Comparison of ENCODE assay signal across 15 cellular contexts in genomic region chr3:12829886-12830784, GRCh38. TPM values are rescaled to one million over a fixed set of nuclear protein-coding genes. Genes with fewer than 3 reads are reported as not detected.
DNase-seq lines count a peak whose midpoint lies in the region; ATAC-seq, FAIRE-seq and TF ChIP-seq lines count a peak whose summit lies in the region.
"Had no signal": no experiment of that assay in that cellular context is flagged by ENCODE, and none has a peak within 500 bp of the region (broad histone marks: within the 10 kb centered on the region; RNA-seq: fewer than 3 reads in every experiment).

No MANE protein-coding gene starts in this region.

- TF ChIP-seq CTCF in A549 (IDR thresholded peaks at IDR 0.05) (0 out of 3 replicates have a peak, but pooled peaks have one; percentile 11), GM12878 (IDR thresholded peaks at IDR 0.05 in 2 of 3, conservative IDR thresholded peaks at IDR 0.05 in 1 of 3; ENCODE audit: control insufficient read depth in 2 of 3, extremely low read depth in 1 of 3, insufficient read depth in 1 of 3, low read depth in 3 of 3, low read length in 3 of 3) (0 out of 6 replicates have a peak, but pooled peaks of 1 of the 3 experiments have one; percentile 0), HepG2 (CRISPR knock-in tag; IDR thresholded peaks at IDR 0.05) (no peak; the same call in 1 of the 2 replicates)

- FAIRE-seq in A549 (lab: Jason Lieb, UNC) (no peak), GM12878 (lab: Jason Lieb, UNC) (no peak), HepG2 (lab: Jason Lieb, UNC) (no peak)

- CTCF ChIA-PET in A549 (lab: Yijun Ruan, JAX), result interaction anchor here (0.9 to 5.5 kb wide), 12 partner anchors 8 to 124 kb away, joined by 3 to 47 read pairs (median 4); partner anchors contain the start of gene RPL32
- CTCF ChIA-PET in GM12878 (lab: Yijun Ruan, JAX), result interaction anchor here (1.0 to 1.3 kb wide), 2 partner anchors 12 to 61 kb away, joined by 3 to 4 read pairs; no protein-coding TSS in a partner anchor
- CTCF ChIA-PET in HepG2 (lab: Yijun Ruan, JAX; ENCODE audit: low intra/inter-chr PET ratio, low total read pairs), result no interaction called here

- ATAC-seq in A549 (peak; percentile 37 to 67), GM12878 (peak; percentile 5; the same call in 2 of the 3 replicates), HepG2 (peak; percentile 37), GM18498 (IDR thresholded peaks at IDR 0.05; ENCODE audit: unreplicated experiment) (no peak)

- in situ Hi-C loops in GM12878 (cut with MboI) (no loop called here), HepG2 (cut with HindIII; ENCODE audit: extremely low pct_ligation_motif_present, low pct_unique_long_range_greater_than_20kb) (no loop called here)

- intact Hi-C loops in GM12878 (cut with micrococcal nuclease; ENCODE audit: unreplicated experiment), result no loop called here
- intact Hi-C loops in HepG2 (cut with micrococcal nuclease; ENCODE audit: unreplicated experiment), result no loop called here

- H4K20me1 ChIP-seq in GM12878 (ENCODE audit: control insufficient read depth, insufficient read depth) (no peaks in the 10 kb centered on the region; the same call in 1 of the 2 replicates), HepG2 (ENCODE audit: insufficient read depth, low read length) (no peaks in the 10 kb centered on the region; the same call in none of the 2 replicates)

- WGBS in A549 (ENCODE audit: missing lambda C conversion rate), result 59% methylated on average over 16 of the region's 17 CpGs
- 93% methylated on average over 17 of the region's 17 CpGs for WGBS in GM12878 (ENCODE audit: insufficient coverage, insufficient replicate concordance, low lambda C conversion rate, missing lambda C conversion rate)
- 91% methylated on average over 15 of the region's 17 CpGs for WGBS in HepG2 (ENCODE audit: low lambda C conversion rate)

- H3K4me3 ChIP-seq in A549 (no peak overlapping the region), H7 (ENCODE audit: insufficient read depth, low read depth, low read length) (no peak overlapping the region), GM12878 (no peak overlapping the region), HepG2 (replicated peaks in 1 of 3; ENCODE audit: insufficient read depth in 1 of 3, low read depth in 2 of 3, low read length in 3 of 3) (no peak overlapping the region)
- H3K4me3 ChIP-seq: colonic mucosa, SK-N-MC had no signal

- TF ChIP-seq EP300 in A549 (IDR thresholded peaks at IDR 0.05) (no peak), GM12878 (IDR thresholded peaks at IDR 0.05; ENCODE audit: borderline replicate concordance in 1 of 2, control insufficient read depth in 1 of 2, low read depth in 2 of 2, low read length in 2 of 2) (no peak), HepG2 (IDR thresholded peaks at IDR 0.05; ENCODE audit: low read depth in 2 of 2, low read length in 2 of 2) (no peak), HepG2 (CRISPR knock-in tag; IDR thresholded peaks at IDR 0.05; ENCODE audit: borderline replicate concordance) (no peak)

- H3K4me2 ChIP-seq in A549 (peak overlapping the region; percentile 27), GM12878 (ENCODE audit: control insufficient read depth, insufficient read depth) (no peak overlapping the region), HepG2 (ENCODE audit: low read depth, low read length) (no peak overlapping the region)

- POLR2A ChIA-PET in A549 (lab: Yijun Ruan, JAX) (interaction anchor here (1.7 kb wide), 1 partner anchor 11 kb away, joined by 12 read pairs; the partner anchor contains the start of gene RPL32), GM12878 (lab: Charles Lee) (no interaction called here), HepG2 (lab: Yijun Ruan, JAX) (interaction anchor here (1.9 kb wide), 1 partner anchor 11 kb away, joined by 6 read pairs; the partner anchor contains the start of gene RPL32)

- H3K27me3 ChIP-seq in H7 (ENCODE audit: control insufficient read depth, insufficient read depth, low read length), result no peaks in the 10 kb centered on the region
- H3K27me3 ChIP-seq in GM12878 (replicated peaks in 1 of 2; ENCODE audit: control insufficient read depth in 2 of 2, insufficient read depth in 2 of 2, low read length in 1 of 2), result no peaks in the 10 kb centered on the region
- no peaks in the 10 kb centered on the region; a peak in 1 of 5 replicates for H3K27me3 ChIP-seq in HepG2 (ENCODE audit: control insufficient read depth in 1 of 2, insufficient read depth in 2 of 2, low read length in 2 of 2)
- H3K27me3 ChIP-seq: colonic mucosa had no signal

- RAD21 ChIA-PET in GM12878 (lab: Charles Lee; ENCODE audit: unreplicated experiment), result no interaction called here

- DNase-seq in A549 (ENCODE audit: low read depth in 1 of 2, low spot score in 1 of 2) (peak in 1 of 2 experiments; percentile 33), H7 (peak; percentile 59), GM12878 (ENCODE audit: low read depth, low spot score) (no peak), HepG2 (ENCODE audit: low spot score) (no peak), NCI-H774 (lab: John Stamatoyannopoulos, UW) (no peak), cerebellar cortex (ENCODE audit: low spot score) (no peak)
- no peak for DNase-seq in activated CD4-positive, alpha-beta T cell treated with anti-CD3 and anti-CD28 coated beads, Interleukin-2, amount 50 U/mL, for 4 hours
- DNase-seq: activated CD4-positive, alpha-beta T cell treated with anti-CD3 and anti-CD28 coated beads for 1 hour; activated naive CD4-positive, alpha-beta T cell treated with anti-CD3 and anti-CD28 coated beads, Interleukin-2, amount 10 ng/mL, durations not matched to agents 7 days and 5 days; colonic mucosa; foreskin melanocyte; NCI-H748 treated with DMSO at 0.1 percent for 48 hours had no signal

- no peak for TF ChIP-seq POLR2A in A549 (IDR thresholded peaks at IDR 0.05; ENCODE audit: low read length)
- no peak for TF ChIP-seq POLR2A in GM12878 (IDR thresholded peaks at IDR 0.05; ENCODE audit: low read depth, low read length)
- no peak; a peak in 1 of 4 replicates for TF ChIP-seq POLR2A in HepG2 (IDR thresholded peaks at IDR 0.05; ENCODE audit: insufficient read depth in 1 of 2, low read depth in 2 of 2, low read length in 2 of 2)

- peaks cover 24% of the 10 kb centered on the region for H3K4me1 ChIP-seq in A549
- no peaks in the 10 kb centered on the region for H3K4me1 ChIP-seq in GM12878 (ENCODE audit: control insufficient read depth, insufficient read depth, low read length)
- H3K4me1 ChIP-seq in HepG2 (ENCODE audit: insufficient read depth, low read length), result peaks cover 13% of the 10 kb centered on the region; the same call in 1 of the 2 replicates
- H3K4me1 ChIP-seq: colonic mucosa had no signal

- TF ChIP-seq RAD21 in A549 (conservative IDR thresholded peaks at IDR 0.05 in 1 of 2, IDR thresholded peaks at IDR 0.05 in 1 of 2) (peak in 1 of 2 experiments; percentile 33; a peak in 2 of 5 replicates), GM12878 (IDR thresholded peaks at IDR 0.05; ENCODE audit: insufficient read depth, low read depth, low read length) (no peak), HepG2 (CRISPR knock-in tag; IDR thresholded peaks at IDR 0.05) (no peak)

- H3K9ac ChIP-seq in GM12878 (ENCODE audit: control insufficient read depth, insufficient read depth, low read length), result no peak overlapping the region
- H3K9ac ChIP-seq in HepG2 (ENCODE audit: insufficient read depth, low read depth, low read length), result no peak overlapping the region

- BruUV-seq in GM12878 (replicated peaks; lab: Mats Ljungman, UMichigan) (no TSS peak), HepG2 (replicated peaks; lab: Mats Ljungman, UMichigan) (no TSS peak)

- H3K79me2 ChIP-seq in GM12878 (ENCODE audit: control insufficient read depth, insufficient read depth, low read length), result no peaks in the 10 kb centered on the region
- H3K79me2 ChIP-seq in HepG2 (ENCODE audit: insufficient read depth, low read length), result no peaks in the 10 kb centered on the region

- H3K36me3 ChIP-seq in H7 (replicated peaks; ENCODE audit: control insufficient read depth, insufficient read depth, low read length) (peaks cover 18% of the 10 kb centered on the region), GM12878 (ENCODE audit: control insufficient read depth in 2 of 2, insufficient read depth in 2 of 2, low read length in 1 of 2) (peaks cover 23 to 25% of the 10 kb centered on the region in 2 experiments), HepG2 (replicated peaks in 1 of 2; ENCODE audit: control insufficient read depth in 1 of 2, insufficient read depth in 2 of 2, low read length in 2 of 2) (peaks cover 13 to 35% of the 10 kb centered on the region in 2 experiments)

- H3K9me3 ChIP-seq in A549 (no peaks in the 10 kb centered on the region), GM12878 (replicated peaks; ENCODE audit: control insufficient read depth, insufficient read depth, low read length) (no peaks in the 10 kb centered on the region), HepG2 (ENCODE audit: low read length) (no peaks in the 10 kb centered on the region)
- H3K9me3 ChIP-seq: colonic mucosa had no signal

- SMC1A ChIA-PET in GM12878 (lab: Charles Lee; ENCODE audit: uncharacterized antibody, unreplicated experiment), result interaction anchor here (0.6 kb wide), 1 partner anchor 114 kb away, joined by 3 read pairs; no protein-coding TSS in a partner anchor

- H3K27ac ChIP-seq in A549 (peak overlapping the region in 1 of 2 experiments; percentile 9; a peak in 1 of 6 replicates), GM12878 (ENCODE audit: control insufficient read depth, insufficient read depth) (no peak overlapping the region), HepG2 (ENCODE audit: extremely low read length, insufficient read depth, low read length) (no peak overlapping the region)
- H3K27ac ChIP-seq: C4-2B, colonic mucosa, SK-N-MC had no signal

- H2AFZ ChIP-seq in GM12878 (ENCODE audit: control insufficient read depth, low read depth, low read length), result no peak overlapping the region
- no peak overlapping the region for H2AFZ ChIP-seq in HepG2 (ENCODE audit: low read length)

RNA-seq across cellular contexts. Expression of gene RPL32, which starts 11.2 kb away (rescaled TPM):
- polyA plus RNA-seq in A549 (2011; rRNA removed) (2,852 and 3,429 TPM in 2 replicates), A549 (2017; fragmentation: RNase III; extraction: RNeasy Plus Mini Kit Qiagen cat#74134 plus additional on column Dnase treatment) (2,144 to 2,316 TPM (median 2,167 TPM) in 3 replicates), GM12878 (2011; rRNA removed) (3,443 and 3,447 TPM in 2 replicates), GM12878 (2014; fragmentation: Illumina TruSeq; extraction: Trizol) (5,147 and 5,597 TPM in 2 replicates), GM12878 (2014; fragmentation: Nextera tagmentation; extraction: Ambion mirVana) (1,000 to 10,000 TPM; 3,252 to 3,662 TPM), GM12878 (2014; rRNA removed) (4,075 and 4,194 TPM in 2 replicates), GM12878 (2016; fragmentation: Nextera tagmentation; extraction: Ambion mirVana) (1,000 to 10,000 TPM; 1,533 to 1,667 TPM), HepG2 (2011; rRNA removed) (2,268 and 2,401 TPM in 2 replicates)
- polyA plus RNA-seq in A549 (2012; cell fraction: cytosol; rRNA removed), result 2,068 and 2,204 TPM in 2 replicates
- 454 and 476 TPM in 2 replicates for polyA plus RNA-seq in A549 (2012; cell fraction: nucleus; rRNA removed)
- 916 and 1,159 TPM in 2 replicates for polyA minus RNA-seq in A549 (2011; rRNA and poly(A)+ RNA removed)
- total RNA-seq in H7 (2014; rRNA removed; shearing (Covaris generic)), result 2,054 and 2,130 TPM in 2 replicates
- 220 and 242 TPM in 2 replicates for total RNA-seq in GM12878 (2013; cell fraction: nucleolus; rRNA removed)
- total RNA-seq in GM12878 (2014; rRNA removed) (2,707 and 2,818 TPM in 2 replicates), GM12878 (2014; rRNA removed; fragmentation: Illumina TruSeq; extraction: Trizol) (3,926 and 3,952 TPM in 2 replicates), GM12878 (2021) (2,298 and 2,376 TPM in 2 replicates), HepG2 (2016; rRNA removed; fragmentation: Illumina TruSeq; extraction: Trizol) (1,781 and 2,179 TPM in 2 replicates)
- polyA plus RNA-seq in GM12878 (2011; ENCODE audit: low read depth), result 3,831 TPM
- 2,094 and 3,074 TPM in 2 replicates for polyA plus RNA-seq in GM12878 (2011; cell fraction: cytosol; rRNA removed)
- 755 and 1,231 TPM in 2 replicates for polyA plus RNA-seq in GM12878 (2011; cell fraction: nucleus; rRNA removed)
- 5,378 and 5,555 TPM in 2 replicates for polyA plus RNA-seq in GM12878 (2012)
- polyA minus RNA-seq in GM12878 (2011; rRNA and poly(A)+ RNA removed), result 1,701 and 1,707 TPM in 2 replicates
- polyA minus RNA-seq in GM12878 (2011; cell fraction: cytosol; rRNA and poly(A)+ RNA removed), result 779 and 848 TPM in 2 replicates
- polyA minus RNA-seq in GM12878 (2011; cell fraction: nucleus; rRNA and poly(A)+ RNA removed), result 190 and 283 TPM in 2 replicates
- 3,269 and 3,354 TPM in 2 replicates for total RNA-seq in HepG2 (2016; cell fraction: cytosol; rRNA removed; fragmentation: Illumina TruSeq; extraction: Trizol; ENCODE audit: low read depth)
- total RNA-seq in HepG2 (2016; cell fraction: insoluble cytoplasmic fraction; rRNA removed; fragmentation: Illumina TruSeq; extraction: Trizol), result 1,702 and 2,262 TPM in 2 replicates
- total RNA-seq in HepG2 (2016; cell fraction: membrane; rRNA removed; fragmentation: Illumina TruSeq; extraction: Trizol), result 4,253 and 4,526 TPM in 2 replicates
- 560 and 609 TPM in 2 replicates for total RNA-seq in HepG2 (2016; cell fraction: nucleus; rRNA removed; fragmentation: Illumina TruSeq; extraction: Trizol)
- polyA plus RNA-seq in HepG2 (2011; cell fraction: cytosol; rRNA removed), result 1,778 and 1,795 TPM in 2 replicates
- 459 and 538 TPM in 2 replicates for polyA plus RNA-seq in HepG2 (2011; cell fraction: nucleus; rRNA removed)
- polyA plus RNA-seq in HepG2 (2012), result 2,727 and 3,505 TPM in 2 replicates
- polyA plus RNA-seq in HepG2 (2016; cell fraction: cytosol; fragmentation: Illumina TruSeq; extraction: Trizol; ENCODE audit: low read depth), result 4,453 and 4,819 TPM in 2 replicates
- polyA plus RNA-seq in HepG2 (2016; cell fraction: insoluble cytoplasmic fraction; fragmentation: Illumina TruSeq; extraction: Trizol; ENCODE audit: low read depth), result 2,446 and 2,535 TPM in 2 replicates
- polyA plus RNA-seq in HepG2 (2016; cell fraction: membrane; fragmentation: Illumina TruSeq; extraction: Trizol; ENCODE audit: low read depth), result 4,866 and 4,953 TPM in 2 replicates
- polyA plus RNA-seq in HepG2 (2016; cell fraction: nucleus; fragmentation: Illumina TruSeq; extraction: Trizol; ENCODE audit: insufficient read depth, low read depth), result 1,119 and 1,145 TPM in 2 replicates
- polyA minus RNA-seq in HepG2 (2011; rRNA and poly(A)+ RNA removed; ENCODE audit: low replicate concordance), result 371 and 1,174 TPM in 2 replicates
- polyA minus RNA-seq in HepG2 (2011; cell fraction: cytosol; rRNA and poly(A)+ RNA removed), result 694 and 812 TPM in 2 replicates
- polyA minus RNA-seq in HepG2 (2011; cell fraction: nucleus; rRNA and poly(A)+ RNA removed), result 216 and 257 TPM in 2 replicates

RNA-seq across cellular contexts. Expression of gene CAND2, which starts 33.7 kb away (rescaled TPM):
- polyA plus RNA-seq in A549 (2011; rRNA removed) (0.72 and 0.91 TPM in 2 replicates), A549 (2017; fragmentation: RNase III; extraction: RNeasy Plus Mini Kit Qiagen cat#74134 plus additional on column Dnase treatment) (0.67 to 1.0 TPM (median 0.84 TPM) in 3 replicates), GM12878 (2011; rRNA removed) (0.03 and 0.10 TPM in 2 replicates), GM12878 (2014; fragmentation: Illumina TruSeq; extraction: Trizol) (0.06 and 0.40 TPM in 2 replicates), GM12878 (2014; fragmentation: Nextera tagmentation; extraction: Ambion mirVana) (under 1 TPM; 0.03 to 0.11 TPM), GM12878 (2014; rRNA removed) (0.61 and 0.82 TPM in 2 replicates), GM12878 (2016; fragmentation: Nextera tagmentation; extraction: Ambion mirVana) (1 to 10 TPM in 1 of 2 experiments, under 1 TPM in 1; 0.64 to 1.0 TPM), HepG2 (2011; rRNA removed) (0.01 and 0.09 TPM in 2 replicates)
- polyA plus RNA-seq in A549 (2012; cell fraction: cytosol; rRNA removed), result 0.79 and 1.1 TPM in 2 replicates
- 2.3 and 3.1 TPM in 2 replicates for polyA plus RNA-seq in A549 (2012; cell fraction: nucleus; rRNA removed)
- polyA minus RNA-seq in A549 (2011; rRNA and poly(A)+ RNA removed), result 1.4 and 4.9 TPM in 2 replicates
- 16.7 and 17.4 TPM in 2 replicates for total RNA-seq in H7 (2014; rRNA removed; shearing (Covaris generic))
- 0.46 and 1.2 TPM in 2 replicates for total RNA-seq in GM12878 (2013; cell fraction: nucleolus; rRNA removed)
- total RNA-seq in GM12878 (2014; rRNA removed) (0.73 and 0.82 TPM in 2 replicates), GM12878 (2014; rRNA removed; fragmentation: Illumina TruSeq; extraction: Trizol) (0.36 and 0.37 TPM in 2 replicates), GM12878 (2021) (1.6 and 1.9 TPM in 2 replicates), HepG2 (2016; rRNA removed; fragmentation: Illumina TruSeq; extraction: Trizol) (not detected in 2 replicates)
- 0.14 TPM for polyA plus RNA-seq in GM12878 (2011; ENCODE audit: low read depth)
- 0.04 and 0.07 TPM in 2 replicates for polyA plus RNA-seq in GM12878 (2011; cell fraction: cytosol; rRNA removed)
- 0.15 and 0.41 TPM in 2 replicates for polyA plus RNA-seq in GM12878 (2011; cell fraction: nucleus; rRNA removed)
- 0.24 and 0.32 TPM in 2 replicates for polyA plus RNA-seq in GM12878 (2012)
- polyA minus RNA-seq in GM12878 (2011; rRNA and poly(A)+ RNA removed), result 0.10 TPM in 1 of 2 replicates, not detected in the other
- polyA minus RNA-seq in GM12878 (2011; cell fraction: cytosol; rRNA and poly(A)+ RNA removed), result not detected in 2 replicates
- polyA minus RNA-seq in GM12878 (2011; cell fraction: nucleus; rRNA and poly(A)+ RNA removed), result not detected in 2 replicates
- total RNA-seq in HepG2 (2016; cell fraction: cytosol; rRNA removed; fragmentation: Illumina TruSeq; extraction: Trizol; ENCODE audit: low read depth), result not detected in 2 replicates
- total RNA-seq in HepG2 (2016; cell fraction: insoluble cytoplasmic fraction; rRNA removed; fragmentation: Illumina TruSeq; extraction: Trizol), result not detected in 2 replicates
- total RNA-seq in HepG2 (2016; cell fraction: membrane; rRNA removed; fragmentation: Illumina TruSeq; extraction: Trizol), result not detected in 2 replicates
- not detected in 2 replicates for total RNA-seq in HepG2 (2016; cell fraction: nucleus; rRNA removed; fragmentation: Illumina TruSeq; extraction: Trizol)
- 0.03 TPM in 1 of 2 replicates, not detected in the other for polyA plus RNA-seq in HepG2 (2011; cell fraction: cytosol; rRNA removed)
- polyA plus RNA-seq in HepG2 (2011; cell fraction: nucleus; rRNA removed), result 0.05 and 0.12 TPM in 2 replicates
- polyA plus RNA-seq in HepG2 (2012), result 0.07 and 0.13 TPM in 2 replicates
- not detected in 2 replicates for polyA plus RNA-seq in HepG2 (2016; cell fraction: cytosol; fragmentation: Illumina TruSeq; extraction: Trizol; ENCODE audit: low read depth)
- not detected in 2 replicates for polyA plus RNA-seq in HepG2 (2016; cell fraction: insoluble cytoplasmic fraction; fragmentation: Illumina TruSeq; extraction: Trizol; ENCODE audit: low read depth)
- polyA plus RNA-seq in HepG2 (2016; cell fraction: membrane; fragmentation: Illumina TruSeq; extraction: Trizol; ENCODE audit: low read depth), result not detected in 2 replicates
- polyA plus RNA-seq in HepG2 (2016; cell fraction: nucleus; fragmentation: Illumina TruSeq; extraction: Trizol; ENCODE audit: insufficient read depth, low read depth), result not detected in 2 replicates
- 0.04 and 0.26 TPM in 2 replicates for polyA minus RNA-seq in HepG2 (2011; rRNA and poly(A)+ RNA removed; ENCODE audit: low replicate concordance)
- not detected in 2 replicates for polyA minus RNA-seq in HepG2 (2011; cell fraction: cytosol; rRNA and poly(A)+ RNA removed)
- 0.12 TPM in 1 of 2 replicates, not detected in the other for polyA minus RNA-seq in HepG2 (2011; cell fraction: nucleus; rRNA and poly(A)+ RNA removed)
